In genomic region chr12:76127588-76127987, GRCh38 we compare ENCODE assay signal across 37 cellular contexts. TPM values are rescaled to one million over a fixed set of nuclear protein-coding genes. Genes with fewer than 3 reads are reported as not detected.
DNase-seq lines count a peak whose midpoint lies in the region; ATAC-seq, FAIRE-seq and TF ChIP-seq lines count a peak whose summit lies in the region.
"Had no signal": no experiment of that assay in that cellular context is flagged by ENCODE, and none has a peak within 500 bp of the region (broad histone marks: within the 10 kb centered on the region; RNA-seq: fewer than 3 reads in every experiment).

No MANE protein-coding gene starts in this region.

- H3K27ac Mint-ChIP-seq in WTC11 = no peak overlapping the region
- H3K27ac Mint-ChIP-seq: B cell; CD14-positive monocyte; CD4-positive, alpha-beta memory T cell; CD4-positive, alpha-beta T cell; CD4-positive, CD25-positive, alpha-beta regulatory T cell; CD8-positive, alpha-beta memory T cell; CD8-positive, alpha-beta T cell had no signal

- 68% methylated on average over 5 of the region's 5 CpGs for WGBS in HepG2 (ENCODE audit: low lambda C conversion rate)
- WGBS in right lobe of liver (ENCODE audit: insufficient coverage, low coverage, low lambda C conversion rate, missing lambda C conversion rate) = 92% methylated on average over 5 of the region's 5 CpGs
- 63% methylated on average over 5 of the region's 5 CpGs for WGBS in K562 (ENCODE audit: insufficient coverage, low coverage, missing lambda C conversion rate)
- WGBS in gastroesophageal sphincter (ENCODE audit: low coverage in 1 of 2), 2 donors = 85 to 100% methylated on average over 4 to 5 of the region's 5 CpGs

- peaks cover 0 to 10% of the 10 kb centered on the region in 2 experiments; a peak in 2 of 5 replicates for H3K27me3 ChIP-seq in HepG2 (ENCODE audit: control insufficient read depth in 1 of 2, insufficient read depth in 2 of 2, low read length in 2 of 2)
- no peaks in the 10 kb centered on the region for H3K27me3 ChIP-seq in right lobe of liver
- no peaks in the 10 kb centered on the region for H3K27me3 ChIP-seq in K562 (ENCODE audit: control insufficient read depth in 2 of 2, insufficient read depth in 2 of 2, low read length in 2 of 2)
- H3K27me3 ChIP-seq in gastroesophageal sphincter = no peaks in the 10 kb centered on the region
- H3K27me3 ChIP-seq: BE2C; BLaER1; BLaER1 treated with 17β-estradiol and CSF1 and Interleukin-3, amounts not matched to agents 10 nM and 100 nM had no signal

- DNase-seq in HepG2 (ENCODE audit: low spot score) = no peak
- no peak for DNase-seq in right lobe of liver
- DNase-seq in WTC11 (ENCODE audit: low spot score) = no peak
- DNase-seq in K562 (ENCODE audit: extremely low read depth in 1 of 4, low spot score in 3 of 4) = no peak
- DNase-seq in left colon = no peak
- no peak for DNase-seq in HUDEP-2 (lab: John Stamatoyannopoulos, UW; ENCODE audit: unreplicated experiment in 76 of 76)
- DNase-seq: 8988T; ACHN; AML-193; BE2C; C1 segment of cervical spinal cord; Caco-2; Calu3; CD4-positive, alpha-beta memory T cell; CD4-positive, alpha-beta T cell; CD4-positive, CD25-positive, alpha-beta regulatory T cell; CD8-positive, alpha-beta memory T cell; CD8-positive, alpha-beta T cell; COR-L47; DMS 273 treated with DMSO at 0.1 percent for 48 hours; DMS153; DMS53; DMS79; DMS79 treated with DMSO at 0.1 percent for 48 hours; DND-41; EL had no signal

- no peaks in the 10 kb centered on the region for H3K9me3 ChIP-seq in HepG2 (ENCODE audit: low read length)
- H3K9me3 ChIP-seq in right lobe of liver = no peaks in the 10 kb centered on the region
- no peaks in the 10 kb centered on the region for H3K9me3 ChIP-seq in HEK293 (ENCODE audit: control insufficient read depth, insufficient read depth, low read depth, low read length)
- no peaks in the 10 kb centered on the region for H3K9me3 ChIP-seq in K562 (replicated peaks; ENCODE audit: control insufficient read depth, insufficient read depth, low read depth, low read length)
- no peaks in the 10 kb centered on the region for H3K9me3 ChIP-seq in gastroesophageal sphincter
- H3K9me3 ChIP-seq: A549, BE2C, BLaER1, Caco-2 had no signal

- TF ChIP-seq RAD21 in HepG2 (CRISPR knock-in tag; IDR thresholded peaks at IDR 0.05) = no peak
- TF ChIP-seq RAD21 in K562 (CRISPR knock-in tag; conservative IDR thresholded peaks at IDR 0.05 in 1 of 2, IDR thresholded peaks at IDR 0.05 in 1 of 2) = no peak

- no peaks in the 10 kb centered on the region for H3K36me3 ChIP-seq in HepG2 (replicated peaks in 1 of 2; ENCODE audit: control insufficient read depth in 1 of 2, insufficient read depth in 2 of 2, low read length in 2 of 2)
- H3K36me3 ChIP-seq in right lobe of liver = no peaks in the 10 kb centered on the region
- H3K36me3 ChIP-seq in HEK293 (ENCODE audit: control insufficient read depth in 2 of 2, insufficient read depth in 1 of 2, low read length in 2 of 2) = no peaks in the 10 kb centered on the region
- H3K36me3 ChIP-seq in K562 (ENCODE audit: control insufficient read depth, insufficient read depth, low read length) = no peaks in the 10 kb centered on the region
- H3K36me3 ChIP-seq in gastroesophageal sphincter = no peaks in the 10 kb centered on the region
- H3K36me3 ChIP-seq: BE2C; BLaER1; BLaER1 treated with 17β-estradiol and CSF1 and Interleukin-3, amounts not matched to agents 10 nM and 100 nM had no signal

- no TSS peak for BruUV-seq in HepG2 (replicated peaks; lab: Mats Ljungman, UMichigan)
- no TSS peak for BruUV-seq in K562 (replicated peaks; lab: Mats Ljungman, UMichigan)

- CTCF ChIA-PET in HepG2 (lab: Yijun Ruan, JAX; ENCODE audit: low intra/inter-chr PET ratio, low total read pairs) (no interaction called here), HEK293 (lab: Yijun Ruan, JAX) (interaction anchor here (0.7 kb wide), 3 partner anchors 166 to 600 kb away, joined by 3 to 4 read pairs (median 4); no protein-coding TSS in a partner anchor), WTC11 (lab: Charles Lee) (no interaction called here), K562 (lab: Yijun Ruan, JAX; ENCODE audit: low intra/inter-chr PET ratio) (no interaction called here)

- TF ChIP-seq CTCF in HepG2 (CRISPR knock-in tag; IDR thresholded peaks at IDR 0.05) (no peak), right lobe of liver (IDR thresholded peaks at IDR 0.05) (no peak), HEK293 (tag by site-specific recombination; IDR thresholded peaks at IDR 0.05) (no peak), WTC11 (IDR thresholded peaks at IDR 0.05) (no peak), K562 (IDR thresholded peaks at IDR 0.05 in 2 of 3, conservative IDR thresholded peaks at IDR 0.05 in 1 of 3; ENCODE audit: insufficient read depth in 2 of 3, low read depth in 1 of 3, low read length in 3 of 3) (no peak), gastroesophageal sphincter (IDR thresholded peaks at IDR 0.05) (no peak)

- no peak for TF ChIP-seq POLR2A in HepG2 (IDR thresholded peaks at IDR 0.05; ENCODE audit: insufficient read depth in 1 of 2, low read depth in 2 of 2, low read length in 2 of 2)
- no peak for TF ChIP-seq POLR2A in right lobe of liver (IDR thresholded peaks at IDR 0.05)
- TF ChIP-seq POLR2A in K562 (conservative IDR thresholded peaks at IDR 0.05) = no peak
- TF ChIP-seq POLR2A in gastroesophageal sphincter (IDR thresholded peaks at IDR 0.05) = no peak

- H3K9me3 Mint-ChIP-seq in WTC11 = peaks cover 4% of the 10 kb centered on the region
- H3K9me3 Mint-ChIP-seq: CD4-positive, alpha-beta T cell; CD8-positive, alpha-beta memory T cell; CD8-positive, alpha-beta T cell had no signal

- POLR2A ChIA-PET in HepG2 (lab: Yijun Ruan, JAX) (no interaction called here), HEK293 (lab: Yijun Ruan, JAX) (interaction anchor here (0.5 kb wide), 1 partner anchor 17 kb away, joined by 4 read pairs; no protein-coding TSS in a partner anchor), WTC11 (lab: Charles Lee) (no interaction called here), K562 (lab: Yijun Ruan, JAX) (no interaction called here)

- H3K4me3 ChIP-seq in HepG2 (replicated peaks in 1 of 3; ENCODE audit: insufficient read depth in 1 of 3, low read depth in 2 of 3, low read length in 3 of 3) (no peak overlapping the region), right lobe of liver (no peak overlapping the region), HEK293 (ENCODE audit: low read depth, low read length) (no peak overlapping the region), K562 (no peak overlapping the region), gastroesophageal sphincter (no peak overlapping the region)
- H3K4me3 ChIP-seq: A549; BLaER1; BLaER1 treated with 17β-estradiol and CSF1 and Interleukin-3, amounts not matched to agents 10 nM and 100 nM had no signal

- no peaks in the 10 kb centered on the region; the same call in 1 of the 2 replicates for H3K27me3 Mint-ChIP-seq in WTC11 (ENCODE audit: low read depth)

- in situ Hi-C loops in HepG2 (cut with HindIII; ENCODE audit: extremely low pct_ligation_motif_present, low pct_unique_long_range_greater_than_20kb) (no loop called here), K562 (cut with MboI) (no loop called here)

- H2AFZ ChIP-seq in HepG2 (ENCODE audit: low read length) (no peak overlapping the region), K562 (ENCODE audit: low read depth, low read length) (no peak overlapping the region)

- no peak overlapping the region for H3K4me3 Mint-ChIP-seq in WTC11
- H3K4me3 Mint-ChIP-seq: B cell; CD14-positive monocyte; CD4-positive, alpha-beta memory T cell; CD4-positive, alpha-beta T cell; CD4-positive, CD25-positive, alpha-beta regulatory T cell; CD8-positive, alpha-beta memory T cell; CD8-positive, alpha-beta T cell had no signal

- no peaks in the 10 kb centered on the region for H3K4me1 Mint-ChIP-seq in WTC11
- H3K4me1 Mint-ChIP-seq: B cell; CD14-positive monocyte; CD4-positive, alpha-beta memory T cell; CD4-positive, CD25-positive, alpha-beta regulatory T cell; CD8-positive, alpha-beta memory T cell had no signal

- H3K4me2 ChIP-seq in HepG2 (ENCODE audit: low read depth, low read length) (no peak overlapping the region), K562 (ENCODE audit: insufficient read depth, low read length) (no peak overlapping the region)
- H3K4me2 ChIP-seq: A549; BLaER1; BLaER1 treated with 17β-estradiol and CSF1 and Interleukin-3, amounts not matched to agents 10 nM and 100 nM had no signal

- H3K4me1 ChIP-seq in HepG2 (ENCODE audit: insufficient read depth, low read length) (no peaks in the 10 kb centered on the region), right lobe of liver (no peaks in the 10 kb centered on the region), HEK293 (ENCODE audit: control insufficient read depth, insufficient read depth, low read length) (no peaks in the 10 kb centered on the region), K562 (replicated peaks in 1 of 2; ENCODE audit: control insufficient read depth in 2 of 2, insufficient read depth in 2 of 2, low read length in 2 of 2) (no peaks in the 10 kb centered on the region; a peak in 1 of 5 replicates), gastroesophageal sphincter (no peaks in the 10 kb centered on the region)
- H3K4me1 ChIP-seq: A549; BE2C; BLaER1; BLaER1 treated with 17β-estradiol and CSF1 and Interleukin-3, amounts not matched to agents 10 nM and 100 nM; Caco-2 had no signal

- FAIRE-seq in HepG2 (lab: Jason Lieb, UNC) = no peak
- FAIRE-seq in K562 (lab: Jason Lieb, UNC) = no peak
- FAIRE-seq: A204.1, A549, D721Med had no signal

- no peaks in the 10 kb centered on the region for H3K79me2 ChIP-seq in HepG2 (ENCODE audit: insufficient read depth, low read length)
- no peaks in the 10 kb centered on the region for H3K79me2 ChIP-seq in K562 (ENCODE audit: control insufficient read depth, insufficient read depth, low read length)

- H3K9me1 ChIP-seq in K562 (ENCODE audit: control insufficient read depth, insufficient read depth, low read length) = no peaks in the 10 kb centered on the region

- TF ChIP-seq EP300 in HepG2 (IDR thresholded peaks at IDR 0.05; ENCODE audit: low read depth in 2 of 2, low read length in 2 of 2) (no peak), HepG2 (CRISPR knock-in tag; IDR thresholded peaks at IDR 0.05; ENCODE audit: borderline replicate concordance) (no peak), K562 (IDR thresholded peaks at IDR 0.05; ENCODE audit: low read length) (no peak), gastroesophageal sphincter (IDR thresholded peaks at IDR 0.05) (no peak)

- H4K20me1 ChIP-seq in HepG2 (ENCODE audit: insufficient read depth, low read length) = no peaks in the 10 kb centered on the region
- no peaks in the 10 kb centered on the region for H4K20me1 ChIP-seq in K562 (replicated peaks; ENCODE audit: control insufficient read depth, insufficient read depth, low read length)
- H4K20me1 ChIP-seq: BLaER1; BLaER1 treated with 17β-estradiol and CSF1 and Interleukin-3, amounts not matched to agents 10 nM and 100 nM had no signal

- H3K9ac ChIP-seq in HepG2 (ENCODE audit: insufficient read depth, low read depth, low read length) (no peak overlapping the region), K562 (ENCODE audit: insufficient read depth in 1 of 2, low read depth in 2 of 2, low read length in 2 of 2) (no peak overlapping the region)
- H3K9ac ChIP-seq: BLaER1; BLaER1 treated with 17β-estradiol and CSF1 and Interleukin-3, amounts not matched to agents 10 nM and 100 nM had no signal

- H3K27ac ChIP-seq in HepG2 (ENCODE audit: extremely low read length, insufficient read depth, low read length) (no peak overlapping the region), right lobe of liver (no peak overlapping the region), HEK293 (ENCODE audit: extremely low read depth, low read depth, low read length) (no peak overlapping the region), K562 (ENCODE audit: extremely low read depth, low read depth, low read length) (no peak overlapping the region), gastroesophageal sphincter (no peak overlapping the region)
- H3K27ac ChIP-seq: 22Rv1; A549; BLaER1; BLaER1 treated with 17β-estradiol and CSF1 and Interleukin-3, amounts not matched to agents 10 nM and 100 nM; C4-2B had no signal

- no peak for ATAC-seq in HepG2
- no peak for ATAC-seq in right lobe of liver
- ATAC-seq in WTC11 = no peak
- ATAC-seq in K562 = no peak
- no peak for ATAC-seq in left colon
- no peak for ATAC-seq in gastroesophageal sphincter
- ATAC-seq: A549; CD8-positive, alpha-beta T cell had no signal

- intact Hi-C loops in HepG2 (cut with micrococcal nuclease; ENCODE audit: unreplicated experiment) = no loop called here
- intact Hi-C loops in right lobe of liver (cut with DNase I) = no loop called here
- intact Hi-C loops in K562 (cut with micrococcal nuclease) = no loop called here
- intact Hi-C loops in left colon (cut with DNase I, micrococcal nuclease) = no loop called here

- no peaks in the 10 kb centered on the region for H3K36me3 Mint-ChIP-seq in WTC11
- H3K36me3 Mint-ChIP-seq: CD14-positive monocyte; CD4-positive, alpha-beta memory T cell; CD4-positive, CD25-positive, alpha-beta regulatory T cell; CD8-positive, alpha-beta T cell had no signal

RNA-seq across cellular contexts. Expression of gene NAP1L1, which starts 43.1 kb away (rescaled TPM):
- total RNA-seq in HepG2 (2016; rRNA removed; fragmentation: Illumina TruSeq; extraction: Trizol) (309 and 454 TPM in 2 replicates), right lobe of liver (10 to 100 TPM; 61.9 to 99.1 (median 81.5) TPM), WTC11 (2021) (946 to 1,010 TPM (median 968 TPM) in 3 replicates), K562 (2014; rRNA removed) (291 and 292 TPM in 2 replicates), K562 (2014; rRNA removed; fragmentation: Illumina TruSeq; extraction: Trizol) (450 and 550 TPM in 2 replicates), K562 (2015; rRNA removed; fragmentation: Illumina TruSeq; extraction: Trizol) (358 and 383 TPM in 2 replicates), K562 (2021) (518 and 530 TPM in 2 replicates), left colon (100 to 1,000 TPM in 1 of 2 donors, 10 to 100 TPM in 1; 91.5 to 126 TPM), gastroesophageal sphincter (100 to 1,000 TPM; 329 to 486 (median 395) TPM)
- total RNA-seq in HepG2 (2016; cell fraction: cytosol; rRNA removed; fragmentation: Illumina TruSeq; extraction: Trizol; ENCODE audit: low read depth) = 121 and 153 TPM in 2 replicates
- 331 and 431 TPM in 2 replicates for total RNA-seq in HepG2 (2016; cell fraction: insoluble cytoplasmic fraction; rRNA removed; fragmentation: Illumina TruSeq; extraction: Trizol)
- total RNA-seq in HepG2 (2016; cell fraction: membrane; rRNA removed; fragmentation: Illumina TruSeq; extraction: Trizol) = 376 and 465 TPM in 2 replicates
- total RNA-seq in HepG2 (2016; cell fraction: nucleus; rRNA removed; fragmentation: Illumina TruSeq; extraction: Trizol) = 177 and 205 TPM in 2 replicates
- polyA plus RNA-seq in HepG2 (2011; rRNA removed) (154 and 207 TPM in 2 replicates), K562 (2011; rRNA removed) (421 and 458 TPM in 2 replicates), K562 (2014; fragmentation: Illumina TruSeq; extraction: Trizol) (560 and 747 TPM in 2 replicates), K562 (2014; fragmentation: Nextera tagmentation; extraction: Ambion mirVana) (100 to 1,000 TPM; 287 to 326 TPM), K562 (2014; rRNA removed) (400 and 473 TPM in 2 replicates)
- 106 and 129 TPM in 2 replicates for polyA plus RNA-seq in HepG2 (2011; cell fraction: cytosol; rRNA removed)
- 58.1 and 82.0 TPM in 2 replicates for polyA plus RNA-seq in HepG2 (2011; cell fraction: nucleus; rRNA removed)
- 483 and 505 TPM in 2 replicates for polyA plus RNA-seq in HepG2 (2012)
- 301 and 332 TPM in 2 replicates for polyA plus RNA-seq in HepG2 (2016; cell fraction: cytosol; fragmentation: Illumina TruSeq; extraction: Trizol; ENCODE audit: low read depth)
- 675 and 683 TPM in 2 replicates for polyA plus RNA-seq in HepG2 (2016; cell fraction: insoluble cytoplasmic fraction; fragmentation: Illumina TruSeq; extraction: Trizol; ENCODE audit: low read depth)
- polyA plus RNA-seq in HepG2 (2016; cell fraction: membrane; fragmentation: Illumina TruSeq; extraction: Trizol; ENCODE audit: low read depth) = 622 and 757 TPM in 2 replicates
- 341 and 359 TPM in 2 replicates for polyA plus RNA-seq in HepG2 (2016; cell fraction: nucleus; fragmentation: Illumina TruSeq; extraction: Trizol; ENCODE audit: insufficient read depth, low read depth)
- polyA minus RNA-seq in HepG2 (2011; rRNA and poly(A)+ RNA removed; ENCODE audit: low replicate concordance) = 35.4 and 66.0 TPM in 2 replicates
- 145 and 146 TPM in 2 replicates for polyA minus RNA-seq in HepG2 (2011; cell fraction: cytosol; rRNA and poly(A)+ RNA removed)
- 185 and 189 TPM in 2 replicates for polyA minus RNA-seq in HepG2 (2011; cell fraction: nucleus; rRNA and poly(A)+ RNA removed)
- 133 and 584 TPM in 2 replicates for total RNA-seq in K562 (2011; cell fraction: chromatin; rRNA removed; ENCODE audit: low replicate concordance)
- total RNA-seq in K562 (2011; cell fraction: nucleolus; rRNA removed) = 52.5 and 79.6 TPM in 2 replicates
- 207 and 415 TPM in 2 replicates for total RNA-seq in K562 (2011; cell fraction: nucleoplasm; rRNA removed)
- 67.9 and 143 TPM in 2 replicates for polyA plus RNA-seq in K562 (2011; cell fraction: cytosol; rRNA removed)
- polyA plus RNA-seq in K562 (2011; cell fraction: nucleus; rRNA removed) = 135 and 211 TPM in 2 replicates
- 571 and 740 TPM in 2 replicates for polyA plus RNA-seq in K562 (2012)
- polyA minus RNA-seq in K562 (2011; rRNA and poly(A)+ RNA removed) = 372 and 401 TPM in 2 replicates
- 188 and 218 TPM in 2 replicates for polyA minus RNA-seq in K562 (2011; cell fraction: cytosol; rRNA and poly(A)+ RNA removed)
- 139 and 220 TPM in 2 replicates for polyA minus RNA-seq in K562 (2011; cell fraction: nucleus; rRNA and poly(A)+ RNA removed)

Comparison
In these comparisons a context has a peak if more than half of its experiments do, and no peak if none do; other contexts are left out.
1. Of the 241 proteins assayed by ChIP-seq in both HepG2 and K562: peak only in HepG2: none; only in K562: none; in both: ZNF121; in neither: 240.